22 cellular contexts compared by ENCODE assay signal in genomic region chr6:5869261-5869660, GRCh38.
DNase-seq lines count a peak whose midpoint lies in the region; ATAC-seq, FAIRE-seq and TF ChIP-seq lines count a peak whose summit lies in the region.
"Had no signal": no experiment of that assay in that cellular context is flagged by ENCODE, and none has a peak within 500 bp of the region (broad histone marks: within the 10 kb centered on the region; RNA-seq: fewer than 3 reads in every experiment).

No MANE protein-coding gene starts in this region.

- peak overlapping the region; percentile 47 for H3K27ac Mint-ChIP-seq in activated CD8-positive, alpha-beta memory T cell treated with anti-CD3 and anti-CD28 coated beads, Interleukin-2, amount 10 ng/mL, durations not matched to agents 7 days and 5 days
- H3K27ac Mint-ChIP-seq in activated CD8-positive, alpha-beta T cell treated with anti-CD3 and anti-CD28 coated beads for 36 hours: peak overlapping the region; percentile 73
- H3K27ac Mint-ChIP-seq in natural killer cell: peak overlapping the region; percentile 64 to 92
- H3K27ac Mint-ChIP-seq: WTC11 had no signal

- H3K4me1 Mint-ChIP-seq in activated CD8-positive, alpha-beta memory T cell treated with anti-CD3 and anti-CD28 coated beads, Interleukin-2, amount 10 ng/mL, durations not matched to agents 7 days and 5 days: peaks cover 44% of the 10 kb centered on the region
- peaks cover 51% of the 10 kb centered on the region for H3K4me1 Mint-ChIP-seq in activated CD8-positive, alpha-beta T cell treated with anti-CD3 and anti-CD28 coated beads for 36 hours (ENCODE audit: low read depth)
- peaks cover 57 to 71% of the 10 kb centered on the region in 2 donors for H3K4me1 Mint-ChIP-seq in natural killer cell
- H3K4me1 Mint-ChIP-seq: WTC11 had no signal

- DNase-seq in activated CD8-positive, alpha-beta memory T cell treated with anti-CD3 and anti-CD28 coated beads, Interleukin-2, amount 10 ng/mL, durations not matched to agents 7 days and 5 days: no peak
- no peak for DNase-seq in activated CD8-positive, alpha-beta memory T cell treated with anti-CD3 and anti-CD28 coated beads, Interleukin-2, amount 50 U/mL, for 48 hours
- DNase-seq in activated CD8-positive, alpha-beta T cell treated with anti-CD3 and anti-CD28 coated beads for 36 hours: no peak
- DNase-seq in natural killer cell: no peak
- no peak for DNase-seq in GM12891 (ENCODE audit: insufficient read length, low spot score)
- no peak for DNase-seq in NCI-H1417 (lab: John Stamatoyannopoulos, UW)
- DNase-seq: Calu3, heart right ventricle, mammary epithelial cell, NCI-H1092 treated with DMSO at 0.1 percent for 48 hours, NCI-H2029, NCI-H526 treated with DMSO at 0.1 percent for 48 hours, right lobe of liver, RPMI8226, T-helper 9 cell, upper lobe of right lung had no signal

- H3K4me3 Mint-ChIP-seq in activated CD8-positive, alpha-beta memory T cell treated with anti-CD3 and anti-CD28 coated beads, Interleukin-2, amount 10 ng/mL, durations not matched to agents 7 days and 5 days: no peak overlapping the region
- no peak overlapping the region for H3K4me3 Mint-ChIP-seq in activated CD8-positive, alpha-beta T cell treated with anti-CD3 and anti-CD28 coated beads for 36 hours
- H3K4me3 Mint-ChIP-seq in natural killer cell: peak overlapping the region; percentile 83
- H3K4me3 Mint-ChIP-seq: WTC11 had no signal

- no peak for TF ChIP-seq CTCF in activated CD8-positive, alpha-beta T cell treated with anti-CD3 and anti-CD28 coated beads for 36 hours (IDR thresholded peaks at IDR 0.05)
- TF ChIP-seq CTCF in natural killer cell (IDR thresholded peaks at IDR 0.05): no peak

- no peak for TF ChIP-seq POLR2A in GM12891 (IDR thresholded peaks at IDR 0.05; ENCODE audit: low read depth, low read length)

- peaks cover 19% of the 10 kb centered on the region for H3K36me3 Mint-ChIP-seq in activated CD8-positive, alpha-beta memory T cell treated with anti-CD3 and anti-CD28 coated beads, Interleukin-2, amount 10 ng/mL, durations not matched to agents 7 days and 5 days
- H3K36me3 Mint-ChIP-seq in activated CD8-positive, alpha-beta T cell treated with anti-CD3 and anti-CD28 coated beads for 36 hours (ENCODE audit: low read depth): peaks cover 13% of the 10 kb centered on the region
- no peaks in the 10 kb centered on the region for H3K36me3 Mint-ChIP-seq in natural killer cell

- ATAC-seq in activated CD8-positive, alpha-beta memory T cell treated with anti-CD3 and anti-CD28 coated beads, Interleukin-2, amount 10 ng/mL, durations not matched to agents 7 days and 5 days: no peak
- peak; percentile 22 for ATAC-seq in GM18867 (IDR thresholded peaks at IDR 0.05; ENCODE audit: unreplicated experiment)
- no peak for ATAC-seq in activated CD8-positive, alpha-beta T cell treated with anti-CD3 and anti-CD28 coated beads for 36 hours
- peak in 1 of 3 donors; percentile 16 for ATAC-seq in natural killer cell
- ATAC-seq in GM21360 (IDR thresholded peaks at IDR 0.05; ENCODE audit: unreplicated experiment): no peak
- ATAC-seq: A549, HCT116, heart right ventricle, HepG2, right lobe of liver, upper lobe of right lung, WTC11 had no signal

- H3K27me3 Mint-ChIP-seq in activated CD8-positive, alpha-beta memory T cell treated with anti-CD3 and anti-CD28 coated beads, Interleukin-2, amount 10 ng/mL, durations not matched to agents 7 days and 5 days: no peaks in the 10 kb centered on the region
- no peaks in the 10 kb centered on the region for H3K27me3 Mint-ChIP-seq in activated CD8-positive, alpha-beta T cell treated with anti-CD3 and anti-CD28 coated beads for 36 hours
- H3K27me3 Mint-ChIP-seq in natural killer cell (ENCODE audit: low read depth in 2 of 2): no peaks in the 10 kb centered on the region

- no peak for FAIRE-seq in GM12891 (lab: Jason Lieb, UNC)
- FAIRE-seq: A549, HepG2 had no signal

- intact Hi-C loops in activated CD8-positive, alpha-beta T cell treated with anti-CD3 and anti-CD28 coated beads for 36 hours (cut with micrococcal nuclease): no loop called here
- intact Hi-C loops in natural killer cell (cut with micrococcal nuclease): loop anchor here (5.0 kb wide), 2 partner anchors 37 to 352 kb away; no protein-coding TSS in a partner anchor

- H3K9me3 Mint-ChIP-seq in activated CD8-positive, alpha-beta memory T cell treated with anti-CD3 and anti-CD28 coated beads, Interleukin-2, amount 10 ng/mL, durations not matched to agents 7 days and 5 days (ENCODE audit: low read depth): peaks cover 3% of the 10 kb centered on the region
- H3K9me3 Mint-ChIP-seq in activated CD8-positive, alpha-beta T cell treated with anti-CD3 and anti-CD28 coated beads for 36 hours: peaks cover 17% of the 10 kb centered on the region
- peaks cover 2 to 8% of the 10 kb centered on the region in 2 donors for H3K9me3 Mint-ChIP-seq in natural killer cell

- POLR2A ChIA-PET in activated CD8-positive, alpha-beta T cell treated with anti-CD3 and anti-CD28 coated beads for 36 hours (lab: Charles Lee): interaction anchor here (0.6 kb wide), 1 partner anchor 694 kb away, joined by 3 read pairs; no protein-coding TSS in a partner anchor

- CTCF ChIA-PET in activated CD8-positive, alpha-beta memory T cell treated with anti-CD3 and anti-CD28 coated beads, Interleukin-2, amount 10 ng/mL, durations not matched to agents 7 days and 5 days (lab: Charles Lee): interaction anchor here (1.4 kb wide), 1 partner anchor 37 kb away, joined by 4 read pairs; no protein-coding TSS in a partner anchor
- CTCF ChIA-PET in activated CD8-positive, alpha-beta T cell treated with anti-CD3 and anti-CD28 coated beads for 36 hours (lab: Charles Lee): no interaction called here

TF ChIP-seq in GM12891, 5 proteins besides CTCF, POLR2A, EP300 and RAD21:
- TF ChIP-seq POU2F2 (IDR thresholded peaks at IDR 0.05; ENCODE audit: low read depth, low read length) (no peak), SPI1 (IDR thresholded peaks at IDR 0.05; ENCODE audit: low read depth, low read length) (no peak), TAF1 (IDR thresholded peaks at IDR 0.05; ENCODE audit: low read depth, low read length) (no peak)
